Comparison of ENCODE assay signal across 28 cellular contexts in genomic region chr13:46908511-46908910, GRCh38. TPM values are rescaled to one million over a fixed set of nuclear protein-coding genes. Genes with fewer than 3 reads are reported as not detected.
A peak's percentile ranks its signal among the peaks of the same experiment; 100 is the strongest.
DNase-seq lines count a peak whose midpoint lies in the region; TF ChIP-seq lines count a peak whose summit lies in the region.
"Had no signal": no experiment of that assay in that cellular context is flagged by ENCODE, and none has a peak within 500 bp of the region (broad histone marks: within the 10 kb centered on the region; RNA-seq: fewer than 3 reads in every experiment).

No MANE protein-coding gene starts in this region.

- TF ChIP-seq EP300 in SK-N-SH (IDR thresholded peaks at IDR 0.05; ENCODE audit: borderline replicate concordance in 1 of 2, low read depth in 1 of 2, low read length in 1 of 2): peak in 1 of 2 experiments; percentile 43; a peak in 1 of 4 replicates

- H3K36me3 ChIP-seq in SK-N-SH (replicated peaks in 1 of 2; ENCODE audit: control insufficient read depth in 1 of 2, insufficient read depth in 2 of 2, low read length in 1 of 2): no peaks in the 10 kb centered on the region
- H3K36me3 ChIP-seq in mesendoderm (ENCODE audit: control insufficient read depth, insufficient read depth, low read length): no peaks in the 10 kb centered on the region
- H3K36me3 ChIP-seq in OCI-LY7 (ENCODE audit: insufficient read depth, low read length): no peaks in the 10 kb centered on the region
- H3K36me3 ChIP-seq in vagina: no peaks in the 10 kb centered on the region
- H3K36me3 ChIP-seq: gastrocnemius medialis, HAP-1, lower lobe of right lung, upper lobe of right lung had no signal

- no peak overlapping the region for H4K8ac ChIP-seq in mesendoderm (ENCODE audit: low read depth, low read length)

- H3F3A ChIP-seq in SK-N-SH (replicated peaks; ENCODE audit: insufficient read depth): peaks cover 5% of the 10 kb centered on the region

- no peak overlapping the region for H2BK15ac ChIP-seq in mesendoderm (replicated peaks; ENCODE audit: low read depth)

- H3K4me1 ChIP-seq in SK-N-SH (ENCODE audit: control insufficient read depth in 1 of 2, insufficient read depth in 2 of 2, low read depth in 1 of 2, low read length in 1 of 2): peaks cover 0 to 2% of the 10 kb centered on the region in 2 experiments; a peak in 3 of 4 replicates
- H3K4me1 ChIP-seq in mesendoderm (ENCODE audit: control insufficient read depth, low read depth, low read length): no peaks in the 10 kb centered on the region
- no peaks in the 10 kb centered on the region for H3K4me1 ChIP-seq in OCI-LY7 (ENCODE audit: insufficient read depth, low read length, poor library complexity, severe bottlenecking)
- H3K4me1 ChIP-seq in vagina: no peaks in the 10 kb centered on the region
- H3K4me1 ChIP-seq: gastrocnemius medialis, HAP-1, lower lobe of right lung, upper lobe of right lung had no signal

- H3K79me1 ChIP-seq in mesendoderm (ENCODE audit: low read length): no peaks in the 10 kb centered on the region

- H3K23ac ChIP-seq in mesendoderm (ENCODE audit: low read length): no peak overlapping the region

- H3K4ac ChIP-seq in mesendoderm (ENCODE audit: low read depth, low read length): no peak overlapping the region

- H3K27ac ChIP-seq in SK-N-SH (ENCODE audit: low read depth in 2 of 2, low read length in 1 of 2): peak overlapping the region in 1 of 2 experiments; percentile 59; a peak in 3 of 4 replicates
- H3K27ac ChIP-seq in mesendoderm (ENCODE audit: low read depth, low read length): no peak overlapping the region
- no peak overlapping the region for H3K27ac ChIP-seq in OCI-LY7 (ENCODE audit: low read depth, low read length, poor library complexity, severe bottlenecking)
- no peak overlapping the region for H3K27ac ChIP-seq in vagina
- H3K27ac ChIP-seq: gastrocnemius medialis, lower lobe of right lung, upper lobe of right lung had no signal

- no peak for TF ChIP-seq POLR2A in vagina (IDR thresholded peaks at IDR 0.05)

- no peaks in the 10 kb centered on the region for H3K9me2 ChIP-seq in SK-N-SH
- H3K9me2 ChIP-seq in OCI-LY7 (ENCODE audit: insufficient read depth, low read length): no peaks in the 10 kb centered on the region

- intact Hi-C loops in OCI-LY7 (cut with micrococcal nuclease; ENCODE audit: unreplicated experiment): no loop called here
- intact Hi-C loops in vagina (cut with DNase I): no loop called here

- no peak overlapping the region for H3K18ac ChIP-seq in mesendoderm (ENCODE audit: low read length)

- no peak overlapping the region for H2BK5ac ChIP-seq in mesendoderm (ENCODE audit: low read length)

- H3K79me2 ChIP-seq in SK-N-SH (ENCODE audit: insufficient read depth): no peaks in the 10 kb centered on the region
- H3K79me2 ChIP-seq in mesendoderm (ENCODE audit: control insufficient read depth, insufficient read depth, low read length): no peaks in the 10 kb centered on the region
- no peaks in the 10 kb centered on the region for H3K79me2 ChIP-seq in OCI-LY7 (ENCODE audit: insufficient read depth, low read depth, low read length)

- H2AFZ ChIP-seq in SK-N-SH (ENCODE audit: low read depth) (no peak overlapping the region), OCI-LY7 (ENCODE audit: low read length) (no peak overlapping the region)

- DNase-seq in A172 (ENCODE audit: low spot score) (peak; percentile 21), GM03348 (ENCODE audit: low spot score) (peak; percentile 73), SK-N-SH (no peak), fibroblast of the aortic adventitia (ENCODE audit: low read depth) (peak; percentile 89), mesendoderm (no peak), cerebellar cortex (ENCODE audit: low spot score) (no peak), OCI-LY7 (ENCODE audit: low spot score) (no peak), vagina (ENCODE audit: extremely low spot score in 2 of 2) (no peak)
- DNase-seq: activated CD4-positive, alpha-beta T cell treated with anti-CD3 and anti-CD28 coated beads, Interleukin-2, amount 10 ng/mL, durations not matched to agents 24 days and 14 days; activated CD8-positive, alpha-beta memory T cell treated with anti-CD3 and anti-CD28 coated beads, Interleukin-2, amount 50 U/mL, for 4 hours; activated naive CD8-positive, alpha-beta T cell treated with anti-CD3 and anti-CD28 coated beads for 36 hours; CD4-positive, alpha-beta T cell; cortex of kidney; gastrocnemius medialis; Kasumi-1; lower lobe of right lung; NCI-H1436; NCI-H748 treated with DMSO at 0.1 percent for 48 hours; occipital lobe; PC-3; retina; SHP77 treated with DMSO at 0.1 percent for 48 hours; stimulated activated CD4-positive, alpha-beta T cell treated with anti-CD3 and anti-CD28 coated beads, Interleukin-12 subunit alpha, Interleukin-12 subunit beta, amount 100 ng/mL, for 4 hours; upper lobe of right lung had no signal

- no peak for TF ChIP-seq RAD21 in SK-N-SH (IDR thresholded peaks at IDR 0.05; ENCODE audit: low read length)

- H4K5ac ChIP-seq in mesendoderm (ENCODE audit: low read length): no peak overlapping the region

- BruUV-seq in OCI-LY7 (replicated peaks; lab: Mats Ljungman, UMichigan): no TSS peak

- H3K4me3 ChIP-seq in SK-N-SH (ENCODE audit: low read depth in 2 of 2, low read length in 1 of 2) (no peak overlapping the region), fibroblast of the aortic adventitia (ENCODE audit: low read depth, low read length) (no peak overlapping the region), mesendoderm (ENCODE audit: low read length) (no peak overlapping the region), OCI-LY7 (ENCODE audit: low read depth, low read length, poor library complexity, severe bottlenecking) (no peak overlapping the region), vagina (no peak overlapping the region)
- H3K4me3 ChIP-seq: gastrocnemius medialis, HAP-1, lower lobe of right lung, upper lobe of right lung had no signal

- H3K4me2 ChIP-seq in SK-N-SH (no peak overlapping the region), mesendoderm (ENCODE audit: low read length) (no peak overlapping the region), OCI-LY7 (ENCODE audit: low read length) (no peak overlapping the region)

- H3K9me3 ChIP-seq in SK-N-SH (no peaks in the 10 kb centered on the region), OCI-LY7 (ENCODE audit: low read length) (no peaks in the 10 kb centered on the region), vagina (no peaks in the 10 kb centered on the region)
- H3K9me3 ChIP-seq: gastrocnemius medialis, HAP-1, lower lobe of right lung, upper lobe of right lung had no signal

- no peak overlapping the region for H2BK120ac ChIP-seq in mesendoderm (ENCODE audit: low read depth, low read length)

- H3K27me3 ChIP-seq in SK-N-SH (ENCODE audit: insufficient read depth) (no peaks in the 10 kb centered on the region), mesendoderm (ENCODE audit: insufficient read depth, low read length, poor library complexity) (no peaks in the 10 kb centered on the region), vagina (no peaks in the 10 kb centered on the region)
- H3K27me3 ChIP-seq: gastrocnemius medialis, upper lobe of right lung had no signal

- no peak for TF ChIP-seq CTCF in SK-N-SH (IDR thresholded peaks at IDR 0.05)
- TF ChIP-seq CTCF in fibroblast of the aortic adventitia (IDR thresholded peaks at IDR 0.05; ENCODE audit: insufficient read depth, low read length): no peak
- no peak for TF ChIP-seq CTCF in OCI-LY7 (conservative IDR thresholded peaks at IDR 0.05; ENCODE audit: low read length)
- no peak for TF ChIP-seq CTCF in vagina (IDR thresholded peaks at IDR 0.05)

- POLR2A ChIA-PET in SK-N-SH (lab: Yijun Ruan, JAX) (no interaction called here), OCI-LY7 (lab: Charles Lee) (no interaction called here)

- H3K56ac ChIP-seq in mesendoderm (ENCODE audit: low read length): no peak overlapping the region

- CTCF ChIA-PET in SK-N-SH (lab: Yijun Ruan, JAX): no interaction called here
- CTCF ChIA-PET in OCI-LY7 (lab: Charles Lee; ENCODE audit: unreplicated experiment): no interaction called here

- no peak overlapping the region for H2AK5ac ChIP-seq in mesendoderm (ENCODE audit: low read length)

- no peak overlapping the region for H3K9ac ChIP-seq in SK-N-SH
- no peak overlapping the region for H3K9ac ChIP-seq in mesendoderm (ENCODE audit: low read length)

- H4K20me1 ChIP-seq in SK-N-SH (ENCODE audit: insufficient read depth) (no peaks in the 10 kb centered on the region), OCI-LY7 (ENCODE audit: insufficient read depth, low read length) (no peaks in the 10 kb centered on the region)

- WGBS in SK-N-SH (ENCODE audit: low lambda C conversion rate): 20% methylated on average over 2 of the region's 2 CpGs
- WGBS in mesendoderm (ENCODE audit: extremely low coverage, insufficient coverage, low lambda C conversion rate): no CpG with 5 or more reads among the region's 2 CpGs

TF ChIP-seq in SK-N-SH, 30 proteins besides CTCF, POLR2A, EP300 and RAD21 (continues in another document):
- TF ChIP-seq TCF12 (IDR thresholded peaks at IDR 0.05): peak; percentile 63
- TF ChIP-seq, protein P1, sequence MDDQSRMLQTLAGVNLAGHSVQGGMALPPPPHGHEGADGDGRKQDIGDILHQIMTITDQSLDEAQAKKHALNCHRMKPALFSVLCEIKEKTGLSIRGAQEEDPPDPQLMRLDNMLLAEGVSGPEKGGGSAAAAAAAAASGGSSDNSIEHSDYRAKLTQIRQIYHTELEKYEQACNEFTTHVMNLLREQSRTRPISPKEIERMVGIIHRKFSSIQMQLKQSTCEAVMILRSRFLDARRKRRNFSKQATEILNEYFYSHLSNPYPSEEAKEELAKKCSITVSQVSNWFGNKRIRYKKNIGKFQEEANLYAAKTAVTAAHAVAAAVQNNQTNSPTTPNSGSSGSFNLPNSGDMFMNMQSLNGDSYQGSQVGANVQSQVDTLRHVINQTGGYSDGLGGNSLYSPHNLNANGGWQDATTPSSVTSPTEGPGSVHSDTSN (IDR thresholded peaks at IDR 0.05): peak; percentile 62

RNA-seq across cellular contexts. Expression of gene HTR2A, which starts 11.7 kb away (rescaled TPM):
- 0.02 and 0.14 TPM in 2 replicates for total RNA-seq in A172 (2014; rRNA removed; shearing (Covaris generic))
- polyA plus RNA-seq in SK-N-SH (2012; rRNA removed): 0.33 and 0.37 TPM in 2 replicates
- polyA plus RNA-seq in SK-N-SH (2012; cell fraction: cytosol; rRNA removed): 0.60 and 0.96 TPM in 2 replicates
- 0.15 and 0.18 TPM in 2 replicates for polyA plus RNA-seq in SK-N-SH (2012; cell fraction: nucleus; rRNA removed)
- 0.82 and 6.0 TPM in 2 replicates for total RNA-seq in fibroblast of the aortic adventitia (ENCODE audit: low replicate concordance)
- polyA plus RNA-seq in mesendoderm (2013, experiment 1 of 2): not detected
- polyA plus RNA-seq in mesendoderm (2013, experiment 2 of 2): not detected
- not detected in 2 replicates for total RNA-seq in OCI-LY7 (2014; rRNA removed; shearing (Covaris generic))
- total RNA-seq in OCI-LY7 (2022): not detected in 2 replicates
- total RNA-seq in vagina: 2.2 TPM
- total RNA-seq: A673; activated CD4-positive, alpha-beta T cell treated with anti-CD3 and anti-CD28 coated beads, Interleukin-2, amount 10 ng/mL, durations not matched to agents 24 days and 14 days; activated naive CD8-positive, alpha-beta T cell treated with anti-CD3 and anti-CD28 coated beads for 36 hours; activated T-helper 2 cell treated with anti-CD3 and anti-CD28 coated beads, Interferon-gamma antibody, Interleukin-2, Interleukin-4, amounts not matched to agents 10 μg/mL and 5 μg/mL and 100 μg/mL, durations not matched to agents 14 hours and 24 hours and 36 hours; CD4-positive, alpha-beta T cell had no signal
- polyA plus RNA-seq: keratinocyte had no signal

Comparison
In these comparisons a context has a peak if more than half of its experiments do, and no peak if none do; other contexts are left out.
1. DNase-seq: peak in A172 (single experiment), GM03348 (single experiment) and fibroblast of the aortic adventitia (single experiment); none in SK-N-SH (single experiment), mesendoderm (single experiment), cerebellar cortex (single experiment), OCI-LY7 (single experiment) and vagina (0 of 2).